Comparison of ENCODE assay signal across 8 cellular contexts in the genomic region with DNA sequence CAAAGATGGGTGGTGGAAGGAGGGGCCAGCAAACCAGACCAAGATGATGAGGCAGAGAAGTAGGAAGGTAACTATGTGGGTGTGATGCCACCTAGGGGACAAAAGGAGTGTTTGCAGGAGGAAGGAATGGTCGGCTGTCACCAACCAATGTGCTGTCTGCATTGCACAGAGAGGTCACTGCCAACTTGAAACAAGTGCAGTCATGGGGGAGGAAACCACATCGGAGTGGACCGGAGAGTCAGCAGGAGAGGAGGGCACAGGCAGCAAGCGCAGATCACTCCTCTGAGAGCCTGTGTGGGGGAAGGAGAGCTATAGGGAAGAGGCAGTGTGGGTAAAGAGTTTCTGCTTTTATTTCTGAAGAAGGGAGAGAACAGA. TPM values are rescaled to one million over a fixed set of nuclear protein-coding genes. Genes with fewer than 3 reads are reported as not detected.
DNase-seq lines count a peak whose midpoint lies in the region; ATAC-seq lines count a peak whose summit lies in the region.

No MANE protein-coding gene starts in this region.

- no peak overlapping the region for H3K4me3 Mint-ChIP-seq in effector memory CD8-positive, alpha-beta T cell

- H3K36me3 Mint-ChIP-seq in effector memory CD8-positive, alpha-beta T cell (ENCODE audit: insufficient read depth) = no peaks in the 10 kb centered on the region

- H2AK5ac ChIP-seq in mesenchymal stem cell (ENCODE audit: low read length, severe bottlenecking) = no peak overlapping the region

- H2BK15ac ChIP-seq in mesenchymal stem cell (ENCODE audit: low read depth, poor library complexity, severe bottlenecking) = no peak overlapping the region

- no peak overlapping the region for H4K8ac ChIP-seq in mesenchymal stem cell (ENCODE audit: low read length)

- H3K9ac ChIP-seq in mesenchymal stem cell (ENCODE audit: low read length) = peak overlapping the region; percentile 4

- peaks cover 0 to 11% of the 10 kb centered on the region in 2 experiments for H3K36me3 ChIP-seq in mesenchymal stem cell (ENCODE audit: control insufficient read depth in 1 of 2, insufficient read depth in 2 of 2, low read depth in 1 of 2, low read length in 2 of 2)

- no peak overlapping the region for H3K14ac ChIP-seq in mesenchymal stem cell (ENCODE audit: low read length in 2 of 2)

- 5% methylated on average over 4 of the region's 4 CpGs for WGBS in mesenchymal stem cell

- H4K91ac ChIP-seq in mesenchymal stem cell (ENCODE audit: low read length) = no peak overlapping the region

- H3K79me1 ChIP-seq in mesenchymal stem cell (replicated peaks; ENCODE audit: low read length, poor library complexity, severe bottlenecking) = no peaks in the 10 kb centered on the region

- H2BK120ac ChIP-seq in mesenchymal stem cell (ENCODE audit: low read depth, low read length) = no peak overlapping the region

- peaks cover 2% of the 10 kb centered on the region for H3K4me1 ChIP-seq in mesenchymal stem cell (ENCODE audit: control insufficient read depth, insufficient read depth, low read depth, low read length)

- H3K27ac Mint-ChIP-seq in effector memory CD8-positive, alpha-beta T cell = no peak overlapping the region

- H2BK12ac ChIP-seq in mesenchymal stem cell (ENCODE audit: low read length in 2 of 2) = no peak overlapping the region

- no peaks in the 10 kb centered on the region for H3K4me1 Mint-ChIP-seq in effector memory CD8-positive, alpha-beta T cell (ENCODE audit: low read depth in 2 of 2)

- H3K23ac ChIP-seq in mesenchymal stem cell (ENCODE audit: low read length in 2 of 2) = no peak overlapping the region

- no peaks in the 10 kb centered on the region for H3K9me3 ChIP-seq in mesenchymal stem cell (ENCODE audit: control insufficient read depth, low read length)

- H2AFZ ChIP-seq in mesenchymal stem cell (ENCODE audit: low read depth, low read length) = no peak overlapping the region

- no peak overlapping the region for H3K4ac ChIP-seq in mesenchymal stem cell (ENCODE audit: low read depth in 1 of 2, low read length in 2 of 2)

- H3K27me3 Mint-ChIP-seq in effector memory CD8-positive, alpha-beta T cell = peaks cover 8 to 10% of the 10 kb centered on the region in 2 donors

- no peak overlapping the region for H3K18ac ChIP-seq in mesenchymal stem cell (ENCODE audit: low read depth in 1 of 2, low read length in 2 of 2)

- no peak overlapping the region for H3K27ac ChIP-seq in mesenchymal stem cell (ENCODE audit: low read length, poor library complexity, severe bottlenecking)

- no peak overlapping the region for H3K4me3 ChIP-seq in mesenchymal stem cell (ENCODE audit: insufficient read depth in 1 of 2, low read depth in 1 of 2, low read length in 2 of 2)

- no peak overlapping the region for H3K4me2 ChIP-seq in mesenchymal stem cell (ENCODE audit: low read length, poor library complexity, severe bottlenecking)

- no peak overlapping the region for H2BK5ac ChIP-seq in mesenchymal stem cell (ENCODE audit: low read depth, low read length, poor library complexity, severe bottlenecking)

- ATAC-seq in GM18868 (IDR thresholded peaks at IDR 0.05; ENCODE audit: unreplicated experiment) (peak; percentile 88), HG03066 (IDR thresholded peaks at IDR 0.05; ENCODE audit: low read depth, unreplicated experiment) (peak; percentile 95)
- ATAC-seq in effector memory CD8-positive, alpha-beta T cell (replicated peaks) = peak; percentile 92

- H3K9me3 Mint-ChIP-seq in effector memory CD8-positive, alpha-beta T cell = no peaks in the 10 kb centered on the region

- DNase-seq in C1 segment of cervical spinal cord (lab: John Stamatoyannopoulos, UW) (peak in 12 of 14 donors; percentile 11 to 52 (median 34)), NCI-H2227 (lab: John Stamatoyannopoulos, UW; ENCODE audit: unreplicated experiment) (peak; percentile 47), mesenchymal stem cell (peak; percentile 81)
- DNase-seq in activated CD4-positive, alpha-beta T cell treated with anti-CD3 and anti-CD28 coated beads for 48 hours = peak; percentile 63
- DNase-seq in effector memory CD8-positive, alpha-beta T cell = peak; percentile 37 to 42 (median 41)
- peak; percentile 57 for DNase-seq in stimulated activated CD8-positive, alpha-beta memory T cell treated with anti-CD3 and anti-CD28 coated beads, Interleukin-4, amount 100 ng/mL, for 48 hours

- peaks cover 2 to 10% of the 10 kb centered on the region in 2 experiments for H3K27me3 ChIP-seq in mesenchymal stem cell (ENCODE audit: control insufficient read depth in 1 of 2, insufficient read depth in 1 of 2, low read length in 2 of 2)

RNA-seq across cellular contexts. Expression of a gene that starts 38.5 kb away (rescaled TPM):
- polyA plus RNA-seq in mesenchymal stem cell (2013, experiment 1 of 2) = not detected
- not detected for polyA plus RNA-seq in mesenchymal stem cell (2013, experiment 2 of 2)
